Comparison of ENCODE assay signal across 20 cellular contexts in the genomic region with DNA sequence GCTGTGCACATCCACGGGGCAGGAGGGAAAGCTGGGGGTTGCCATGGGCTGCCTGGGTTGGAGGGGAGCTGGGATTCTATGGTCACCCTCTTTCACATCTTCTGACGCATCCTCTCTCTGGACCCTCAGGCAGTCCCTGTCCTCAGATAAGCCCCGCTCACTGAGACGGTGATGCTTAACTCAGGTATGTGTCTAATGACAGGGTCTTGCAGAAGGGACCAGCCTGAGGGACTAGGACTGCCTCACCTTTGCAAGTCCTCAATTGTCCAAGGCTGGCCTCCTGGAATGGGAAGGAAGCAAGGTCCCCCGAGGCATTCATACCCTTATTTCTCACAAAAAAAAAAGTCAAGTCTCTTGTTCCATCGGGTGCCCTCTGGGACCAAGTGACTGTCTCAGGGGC.
"Had no signal": no experiment of that assay in that cellular context is flagged by ENCODE, and none has a peak within 500 bp of the region (broad histone marks: within the 10 kb centered on the region; RNA-seq: fewer than 3 reads in every experiment).

No MANE protein-coding gene starts in this region.

- H3K9me3 ChIP-seq: MG63, SK-N-SH had no signal

- H3K27me3 ChIP-seq: MG63 had no signal

- H3K36me3 ChIP-seq: MG63 had no signal

- H3K4me3 ChIP-seq: MG63 had no signal

- DNase-seq: Karpas-422, KG1, MG63, NCI-H1092, NCI-H1105 treated with DMSO at 0.1 percent for 48 hours, NCI-H1417 treated with DMSO at 0.1 percent for 48 hours, NCI-H146, NCI-H1694 treated with DMSO at 0.1 percent for 48 hours, NCI-H2029, NCI-H2081 treated with DMSO at 0.1 percent for 48 hours, NCI-H2171, NCI-H226, NCI-H446, NCI-H510A, NCI-H524 treated with DMSO at 0.1 percent for 48 hours, NCI-H69, NCI-H774, RPMI8226, SHP77, SK-N-SH had no signal
